15 cellular contexts compared by ENCODE assay signal in the genomic region with DNA sequence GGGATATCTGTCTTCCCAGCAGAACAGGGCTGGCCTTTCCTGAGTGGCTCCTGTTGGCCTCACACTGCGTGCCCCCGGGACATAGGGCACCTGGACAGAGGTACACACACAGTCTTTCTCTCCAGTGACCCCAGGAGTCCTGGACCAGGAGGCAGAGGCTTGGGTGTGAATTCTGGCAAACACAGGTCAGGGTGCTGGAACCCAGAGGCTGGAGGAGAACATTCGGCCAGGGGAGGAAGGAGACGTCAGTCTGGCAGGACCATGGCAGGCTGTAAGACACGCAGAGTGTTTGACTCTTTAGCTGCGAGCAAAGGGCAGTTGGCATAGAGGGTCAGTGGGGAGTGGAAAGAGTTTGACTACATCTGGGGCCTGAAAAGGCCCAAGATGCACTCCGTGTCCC.
DNase-seq lines count a peak whose midpoint lies in the region; ATAC-seq and TF ChIP-seq lines count a peak whose summit lies in the region.
"Had no signal": no experiment of that assay in that cellular context is flagged by ENCODE, and none has a peak within 500 bp of the region (broad histone marks: within the 10 kb centered on the region; RNA-seq: fewer than 3 reads in every experiment).

No MANE protein-coding gene starts in this region.

- H3K27ac ChIP-seq in BLaER1 treated with 17β-estradiol and CSF1 and Interleukin-3, amounts not matched to agents 10 nM and 100 nM = peak overlapping the region in 10 of 11 experiments; percentile 1 to 68 (median 56); a peak in 16 of 22 replicates
- peak overlapping the region; percentile 26 for H3K27ac ChIP-seq in KMS-11

- no peak for ATAC-seq in memory B cell (ENCODE audit: low read depth)
- ATAC-seq in stimulated activated naive B cell treated with anti-CD40 and anti-IgM and Interleukin-4, amounts not matched to agents 10 μg/mL and 1 μg/mL and 100 μg/mL, for 72 hours (replicated peaks) = no peak
- no peak for ATAC-seq in HG02870 (IDR thresholded peaks at IDR 0.05; ENCODE audit: unreplicated experiment)
- ATAC-seq: CD8-positive, alpha-beta T cell had no signal

- no peaks in the 10 kb centered on the region for H3K9me3 ChIP-seq in BLaER1 treated with 17β-estradiol and CSF1 and Interleukin-3, amounts not matched to agents 10 nM and 100 nM (replicated peaks in 1 of 11)
- H3K9me3 ChIP-seq: HAP-1 had no signal

- H3K27ac Mint-ChIP-seq in memory B cell = peak overlapping the region; percentile 31
- H3K27ac Mint-ChIP-seq in stimulated activated naive B cell treated with anti-CD40 and anti-IgM and Interleukin-4, amounts not matched to agents 10 μg/mL and 1 μg/mL and 100 μg/mL, for 72 hours = peak overlapping the region; percentile 57
- H3K27ac Mint-ChIP-seq: B cell; CD8-positive, alpha-beta T cell had no signal

- no peaks in the 10 kb centered on the region for H3K27me3 ChIP-seq in BLaER1 treated with 17β-estradiol and CSF1 and Interleukin-3, amounts not matched to agents 10 nM and 100 nM
- no peaks in the 10 kb centered on the region for H3K27me3 ChIP-seq in KMS-11 (ENCODE audit: insufficient read depth, low read depth)

- no peak for DNase-seq in memory B cell (ENCODE audit: low spot score in 2 of 2)
- DNase-seq in stimulated activated naive B cell treated with anti-CD40 and anti-IgM and Interleukin-4, amounts not matched to agents 10 μg/mL and 1 μg/mL and 100 μg/mL, for 72 hours = no peak
- DNase-seq in DMS53 treated with DMSO at 0.1 percent for 48 hours (lab: John Stamatoyannopoulos, UW; ENCODE audit: unreplicated experiment) = no peak
- no peak for DNase-seq in T-helper 9 cell
- DNase-seq: CD8-positive, alpha-beta T cell; COR-L47; DMS153; DND-41; GDM1 had no signal

- H3K9ac ChIP-seq in BLaER1 treated with 17β-estradiol and CSF1 and Interleukin-3, amounts not matched to agents 10 nM and 100 nM = 0 out of 22 replicates have a peak overlapping the region, but pooled peaks of 2 of the 11 experiments have one; percentile 18 to 24
- no peak overlapping the region for H3K9ac ChIP-seq in KMS-11

- H3K4me3 Mint-ChIP-seq in memory B cell = no peak overlapping the region
- no peak overlapping the region for H3K4me3 Mint-ChIP-seq in stimulated activated naive B cell treated with anti-CD40 and anti-IgM and Interleukin-4, amounts not matched to agents 10 μg/mL and 1 μg/mL and 100 μg/mL, for 72 hours
- H3K4me3 Mint-ChIP-seq: B cell; CD14-positive monocyte; CD8-positive, alpha-beta T cell had no signal

- no peaks in the 10 kb centered on the region for H3K27me3 Mint-ChIP-seq in memory B cell
- H3K27me3 Mint-ChIP-seq in stimulated activated naive B cell treated with anti-CD40 and anti-IgM and Interleukin-4, amounts not matched to agents 10 μg/mL and 1 μg/mL and 100 μg/mL, for 72 hours = peaks cover 3% of the 10 kb centered on the region in 2 donors

- no peaks in the 10 kb centered on the region for H4K20me1 ChIP-seq in BLaER1 treated with 17β-estradiol and CSF1 and Interleukin-3, amounts not matched to agents 10 nM and 100 nM
- H4K20me1 ChIP-seq in KMS-11 (ENCODE audit: insufficient read depth) = no peaks in the 10 kb centered on the region

- peaks cover 32 to 50% (median 46%) of the 10 kb centered on the region in 10 experiments for H3K4me1 ChIP-seq in BLaER1 treated with 17β-estradiol and CSF1 and Interleukin-3, amounts not matched to agents 10 nM and 100 nM
- H3K4me1 ChIP-seq in KMS-11 (ENCODE audit: low read depth, poor library complexity, severe bottlenecking) = peaks cover 72% of the 10 kb centered on the region
- H3K4me1 ChIP-seq: HAP-1 had no signal

- H3K79me2 ChIP-seq in KMS-11 (ENCODE audit: insufficient read depth, low read depth) = no peaks in the 10 kb centered on the region

- peaks cover 4% of the 10 kb centered on the region for H3K4me1 Mint-ChIP-seq in memory B cell
- H3K4me1 Mint-ChIP-seq in stimulated activated naive B cell treated with anti-CD40 and anti-IgM and Interleukin-4, amounts not matched to agents 10 μg/mL and 1 μg/mL and 100 μg/mL, for 72 hours = peaks cover 24 to 39% of the 10 kb centered on the region in 2 donors

- H3K36me3 ChIP-seq in BLaER1 treated with 17β-estradiol and CSF1 and Interleukin-3, amounts not matched to agents 10 nM and 100 nM = no peaks in the 10 kb centered on the region
- no peaks in the 10 kb centered on the region for H3K36me3 ChIP-seq in KMS-11 (ENCODE audit: insufficient read depth)
- H3K36me3 ChIP-seq: HAP-1 had no signal

- H3K4me3 ChIP-seq in BLaER1 treated with 17β-estradiol and CSF1 and Interleukin-3, amounts not matched to agents 10 nM and 100 nM = no peak overlapping the region
- no peak overlapping the region for H3K4me3 ChIP-seq in KMS-11 (IDR thresholded peaks at IDR 0.05; ENCODE audit: insufficient read depth, low read depth, low read length)
- H3K4me3 ChIP-seq: HAP-1 had no signal

- peak overlapping the region in 8 of 11 experiments; percentile 4 to 68 (median 56); a peak in 7 of 22 replicates for H3K4me2 ChIP-seq in BLaER1 treated with 17β-estradiol and CSF1 and Interleukin-3, amounts not matched to agents 10 nM and 100 nM
- no peak overlapping the region for H3K4me2 ChIP-seq in KMS-11

- no peak overlapping the region for H2AFZ ChIP-seq in KMS-11 (ENCODE audit: low read depth)

- no peak for TF ChIP-seq CTCF in KMS-11 (conservative IDR thresholded peaks at IDR 0.05; ENCODE audit: low read depth, low read length)

- H3K9me3 Mint-ChIP-seq in memory B cell = no peaks in the 10 kb centered on the region
- no peaks in the 10 kb centered on the region for H3K9me3 Mint-ChIP-seq in stimulated activated naive B cell treated with anti-CD40 and anti-IgM and Interleukin-4, amounts not matched to agents 10 μg/mL and 1 μg/mL and 100 μg/mL, for 72 hours
- H3K9me3 Mint-ChIP-seq: CD8-positive, alpha-beta T cell had no signal

- H3K36me3 Mint-ChIP-seq in memory B cell = no peaks in the 10 kb centered on the region
- no peaks in the 10 kb centered on the region for H3K36me3 Mint-ChIP-seq in stimulated activated naive B cell treated with anti-CD40 and anti-IgM and Interleukin-4, amounts not matched to agents 10 μg/mL and 1 μg/mL and 100 μg/mL, for 72 hours
- H3K36me3 Mint-ChIP-seq: CD8-positive, alpha-beta T cell had no signal
